17 cellular contexts compared by ENCODE assay signal in the genomic region with DNA sequence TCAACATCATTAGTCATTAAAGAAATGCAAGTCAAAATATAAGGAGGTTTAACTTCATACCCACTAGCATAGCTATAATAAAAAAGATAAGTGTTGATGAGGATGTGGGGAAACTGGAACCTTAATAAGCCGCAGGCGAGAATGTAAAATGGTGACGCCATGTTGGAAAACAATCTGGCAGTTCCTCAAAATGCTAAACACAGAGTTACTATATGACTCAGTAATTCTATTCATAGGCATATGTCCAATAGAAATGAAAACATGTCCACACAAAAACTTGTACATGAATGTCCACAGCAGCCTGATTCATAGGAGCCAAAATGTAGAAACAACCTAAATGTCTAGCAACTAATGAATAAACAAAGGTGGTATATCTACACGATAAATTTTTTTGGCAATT.
"Had no signal": no experiment of that assay in that cellular context is flagged by ENCODE, and none has a peak within 500 bp of the region (broad histone marks: within the 10 kb centered on the region; RNA-seq: fewer than 3 reads in every experiment).

No MANE protein-coding gene starts in this region.

- H3K9me3 ChIP-seq: esophagus squamous epithelium, sigmoid colon, suprapubic skin had no signal

- H3K27ac ChIP-seq: sigmoid colon had no signal

- H3K4me1 Mint-ChIP-seq: nephron had no signal

- H3K4me3 Mint-ChIP-seq: activated CD8-positive, alpha-beta T cell treated with anti-CD3 and anti-CD28 coated beads for 36 hours; activated naive CD8-positive, alpha-beta T cell treated with anti-CD3 and anti-CD28 coated beads for 36 hours; activated T-cell treated with anti-CD3 and anti-CD28 coated beads, Interleukin-2, amount 50 U/mL, for 72 hours; nephron; type B pancreatic cell had no signal

- H3K4me1 ChIP-seq: sigmoid colon had no signal

- H3K4me3 ChIP-seq: esophagus squamous epithelium, sigmoid colon, suprapubic skin had no signal

- H3K27me3 ChIP-seq: esophagus squamous epithelium, sigmoid colon, suprapubic skin had no signal

- DNase-seq: activated CD4-positive, alpha-beta T cell treated with anti-CD3 and anti-CD28 coated beads for 1 hour; activated CD8-positive, alpha-beta memory T cell treated with anti-CD3 and anti-CD28 coated beads, Interleukin-2, amount 50 U/mL, for 4 hours; activated CD8-positive, alpha-beta T cell treated with anti-CD3 and anti-CD28 coated beads for 36 hours; activated gamma-delta T cell treated with Interleukin-2 at 50 U/mL for 16 hours; activated naive CD8-positive, alpha-beta T cell treated with anti-CD3 and anti-CD28 coated beads for 36 hours; activated T-cell treated with anti-CD3 and anti-CD28 coated beads, Interleukin-2, amount 50 U/mL, for 72 hours; anterior cingulate cortex; esophagus squamous epithelium; foreskin fibroblast; left colon; occipital lobe; sigmoid colon; stimulated activated naive CD8-positive, alpha-beta T cell treated with anti-CD3 and anti-CD28 coated beads, Interleukin-15, Interleukin-2, amounts not matched to agents 100 U/mL and 50 U/mL, for 24 hours; T-helper 9 cell had no signal

- H3K9me3 Mint-ChIP-seq: activated CD8-positive, alpha-beta T cell treated with anti-CD3 and anti-CD28 coated beads for 36 hours; activated naive CD8-positive, alpha-beta T cell treated with anti-CD3 and anti-CD28 coated beads for 36 hours; activated T-cell treated with anti-CD3 and anti-CD28 coated beads, Interleukin-2, amount 50 U/mL, for 72 hours; nephron; type B pancreatic cell had no signal

- ATAC-seq: activated CD8-positive, alpha-beta T cell treated with anti-CD3 and anti-CD28 coated beads for 36 hours; activated T-cell treated with anti-CD3 and anti-CD28 coated beads, Interleukin-2, amount 50 U/mL, for 72 hours; left colon; stimulated activated naive CD8-positive, alpha-beta T cell treated with anti-CD3 and anti-CD28 coated beads, Interleukin-15, Interleukin-2, amounts not matched to agents 100 U/mL and 50 U/mL, for 24 hours had no signal

- H3K27me3 Mint-ChIP-seq: activated CD8-positive, alpha-beta T cell treated with anti-CD3 and anti-CD28 coated beads for 36 hours; activated naive CD8-positive, alpha-beta T cell treated with anti-CD3 and anti-CD28 coated beads for 36 hours; type B pancreatic cell had no signal

- H3K27ac Mint-ChIP-seq: activated CD8-positive, alpha-beta T cell treated with anti-CD3 and anti-CD28 coated beads for 36 hours; nephron; type B pancreatic cell had no signal
